1 cellular context compared by ENCODE assay signal in the genomic region with DNA sequence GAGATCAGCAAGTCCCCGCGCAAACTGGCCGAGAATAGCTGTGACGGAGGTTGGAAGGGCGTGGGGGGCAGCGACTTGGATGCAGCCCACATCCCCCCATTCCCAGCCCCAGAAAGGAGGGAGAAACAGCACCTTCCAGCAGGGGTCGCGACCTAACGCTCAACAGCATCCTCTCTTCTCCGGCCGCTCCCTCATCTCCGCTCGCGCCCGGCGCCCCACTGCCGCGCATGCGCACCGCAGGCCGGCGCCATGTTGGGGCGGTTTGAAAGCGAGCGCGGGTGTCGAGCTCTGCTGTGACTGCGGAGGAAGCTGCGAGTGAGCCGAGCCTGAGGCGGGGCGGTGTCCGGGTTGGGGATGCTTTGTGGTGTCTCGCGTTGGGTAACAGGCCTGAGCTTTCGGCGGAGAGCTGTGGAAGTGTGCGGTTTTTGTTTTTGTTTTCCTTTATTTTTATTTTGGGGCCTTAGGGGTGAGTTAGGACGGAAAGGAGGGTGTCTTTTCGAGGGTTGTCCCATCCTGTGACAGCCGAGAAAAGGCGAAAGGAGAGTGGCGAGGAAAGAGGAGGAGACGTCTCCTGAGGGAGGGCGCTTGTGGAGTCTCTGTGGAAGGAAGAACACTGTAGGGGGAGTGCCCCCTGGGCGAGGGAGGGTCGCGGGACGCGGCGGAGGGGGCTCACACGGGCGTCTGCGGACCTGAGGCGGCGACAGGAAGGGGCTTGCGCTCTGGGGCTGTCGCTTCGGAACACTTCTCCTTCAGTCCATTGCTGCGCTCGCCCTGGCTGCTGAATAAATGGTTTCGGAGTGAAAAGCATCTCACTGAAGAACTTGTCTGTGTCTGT.
A peak's percentile ranks its signal among the peaks of the same experiment; 100 is the strongest.
TF ChIP-seq lines count a peak whose summit lies in the region.

Gene C18orf54 (plus strand): TSS at position 247 of the 835 bp plus-strand sequence. CDS start 2,667 bp downstream, outside the sequence.
A gene with protein sequence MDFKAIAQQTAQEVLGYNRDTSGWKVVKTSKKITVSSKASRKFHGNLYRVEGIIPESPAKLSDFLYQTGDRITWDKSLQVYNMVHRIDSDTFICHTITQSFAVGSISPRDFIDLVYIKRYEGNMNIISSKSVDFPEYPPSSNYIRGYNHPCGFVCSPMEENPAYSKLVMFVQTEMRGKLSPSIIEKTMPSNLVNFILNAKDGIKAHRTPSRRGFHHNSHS (minus strand): TSS at position 199 of the 835 bp plus-strand sequence. CDS start 3,285 bp downstream, outside the sequence.

TF ChIP-seq in IMR-90, 13 proteins besides CTCF, POLR2A, EP300 and RAD21:
- TF ChIP-seq MXI1 (IDR thresholded peaks at IDR 0.05; ENCODE audit: borderline replicate concordance, low read depth, low read length) = peak; percentile 67; the same call in 1 of the 2 replicates
- no peak for TF ChIP-seq NFE2L2 (IDR thresholded peaks at IDR 0.05; ENCODE audit: low read depth, low read length)
- peak; percentile 71; the same call in 1 of the 2 replicates for TF ChIP-seq MAZ (IDR thresholded peaks at IDR 0.05; ENCODE audit: borderline replicate concordance, low read depth, low read length)
